Comparison of ENCODE assay signal across 35 cellular contexts in the genomic region with DNA sequence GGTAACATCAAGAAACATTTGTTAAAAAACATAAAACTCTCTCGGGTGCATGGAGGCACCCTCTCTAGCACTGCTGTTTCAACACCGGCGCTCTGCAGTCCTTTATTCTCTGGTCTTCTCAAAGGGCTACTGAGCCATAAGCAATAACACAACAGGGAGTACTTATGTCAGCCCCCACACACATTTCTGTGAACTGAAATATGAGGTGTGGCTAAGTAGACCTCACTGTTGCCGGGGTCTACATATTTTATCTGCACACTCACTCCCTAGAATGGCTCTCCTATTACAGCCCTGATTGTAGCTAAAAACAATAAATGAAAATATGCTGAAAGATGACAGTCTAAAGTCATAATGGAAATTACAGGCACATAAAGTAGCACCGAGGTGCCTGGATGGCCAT.
"Had no signal": no experiment of that assay in that cellular context is flagged by ENCODE, and none has a peak within 500 bp of the region (broad histone marks: within the 10 kb centered on the region; RNA-seq: fewer than 3 reads in every experiment).

No MANE protein-coding gene starts in this region.

- H3K27me3 Mint-ChIP-seq: activated B cell treated with CpG ODN at 0.5 μM for 24 hours; activated CD4-positive, alpha-beta memory T cell treated with anti-CD3 and anti-CD28 coated beads, Interleukin-2, amount 10 ng/mL, durations not matched to agents 7 days and 5 days; activated CD8-positive, alpha-beta memory T cell treated with anti-CD3 and anti-CD28 coated beads, Interleukin-2, amount 10 ng/mL, durations not matched to agents 7 days and 5 days; activated naive CD4-positive, alpha-beta T cell treated with anti-CD3 and anti-CD28 coated beads, Interleukin-2, amount 10 ng/mL, durations not matched to agents 7 days and 5 days; activated naive CD8-positive, alpha-beta T cell treated with anti-CD3 and anti-CD28 coated beads, Interleukin-2, amount 50 U/mL, for 24 hours had no signal

- H3K36me3 Mint-ChIP-seq: activated CD8-positive, alpha-beta memory T cell treated with anti-CD3 and anti-CD28 coated beads, Interleukin-2, amount 10 ng/mL, durations not matched to agents 7 days and 5 days; activated naive CD4-positive, alpha-beta T cell treated with anti-CD3 and anti-CD28 coated beads, Interleukin-2, amount 10 ng/mL, durations not matched to agents 7 days and 5 days; activated naive CD8-positive, alpha-beta T cell had no signal

- DNase-seq: activated B cell treated with CpG ODN at 0.5 μM for 24 hours; activated CD4-positive, alpha-beta memory T cell treated with anti-CD3 and anti-CD28 coated beads, Interleukin-2, amount 10 ng/mL, durations not matched to agents 7 days and 5 days; activated CD4-positive, alpha-beta T cell treated with anti-CD3 and anti-CD28 coated beads for 1 hour; activated CD4-positive, alpha-beta T cell treated with anti-CD3 and anti-CD28 coated beads for 48 hours; activated CD8-positive, alpha-beta memory T cell treated with anti-CD3 and anti-CD28 coated beads for 24 hours; activated CD8-positive, alpha-beta memory T cell treated with anti-CD3 and anti-CD28 coated beads, Interleukin-2, amount 10 ng/mL, durations not matched to agents 7 days and 5 days; activated CD8-positive, alpha-beta memory T cell treated with anti-CD3 and anti-CD28 coated beads, Interleukin-2, amount 50 U/mL, for 48 hours; activated effector memory CD4-positive, alpha-beta T cell treated with Interleukin-2 at 50 U/mL for 16 hours; activated naive CD4-positive, alpha-beta T cell treated with anti-CD3 and anti-CD28 coated beads, Interleukin-2, amount 10 ng/mL, durations not matched to agents 7 days and 5 days; activated naive CD8-positive, alpha-beta T cell treated with anti-CD3 and anti-CD28 coated beads, Interleukin-2, amount 50 U/mL, for 24 hours; activated T-cell treated with anti-CD3 and anti-CD28 coated beads, Interleukin-2, amount 50 U/mL, for 48 hours; anterior cingulate cortex; caudate nucleus; Karpas-422; KBM-7; MG63; NCI-H1092; NCI-H1436 treated with DMSO at 0.1 percent for 48 hours; NCI-H1694 treated with DMSO at 0.1 percent for 48 hours; NCI-H2029; NCI-H510A; NCI-H526; NCI-H748 treated with DMSO at 0.1 percent for 48 hours; NK-92 treated with Interleukin-12 subunit alpha and Interleukin-12 subunit beta, amount 100 ng/mL, for 24 hours; PC-9; SIG-M5; SW 1271; T-helper 1 cell; T-helper 2 cell; T-helper 9 cell had no signal

- H3K4me2 ChIP-seq: PC-9 had no signal

- H3K4me3 ChIP-seq: MG63, PC-9 had no signal

- H3K9me3 ChIP-seq: MG63 had no signal

- H3K27me3 ChIP-seq: MG63 had no signal

- H3K27ac ChIP-seq: PC-9, RWPE1, VCaP had no signal

- H3K4me3 Mint-ChIP-seq: activated B cell treated with CpG ODN at 0.5 μM for 24 hours; activated CD4-positive, alpha-beta memory T cell treated with anti-CD3 and anti-CD28 coated beads, Interleukin-2, amount 10 ng/mL, durations not matched to agents 7 days and 5 days; activated CD8-positive, alpha-beta memory T cell treated with anti-CD3 and anti-CD28 coated beads, Interleukin-2, amount 10 ng/mL, durations not matched to agents 7 days and 5 days; activated naive CD4-positive, alpha-beta T cell treated with anti-CD3 and anti-CD28 coated beads, Interleukin-2, amount 10 ng/mL, durations not matched to agents 7 days and 5 days; activated naive CD8-positive, alpha-beta T cell; activated naive CD8-positive, alpha-beta T cell treated with anti-CD3 and anti-CD28 coated beads, Interleukin-2, amount 50 U/mL, for 24 hours had no signal

- H3K27ac Mint-ChIP-seq: activated B cell treated with CpG ODN at 0.5 μM for 24 hours; activated CD4-positive, alpha-beta memory T cell treated with anti-CD3 and anti-CD28 coated beads, Interleukin-2, amount 10 ng/mL, durations not matched to agents 7 days and 5 days; activated CD8-positive, alpha-beta memory T cell treated with anti-CD3 and anti-CD28 coated beads, Interleukin-2, amount 10 ng/mL, durations not matched to agents 7 days and 5 days; activated naive CD4-positive, alpha-beta T cell treated with anti-CD3 and anti-CD28 coated beads, Interleukin-2, amount 10 ng/mL, durations not matched to agents 7 days and 5 days; activated naive CD8-positive, alpha-beta T cell; activated naive CD8-positive, alpha-beta T cell treated with anti-CD3 and anti-CD28 coated beads, Interleukin-2, amount 50 U/mL, for 24 hours had no signal

- H3K4me1 Mint-ChIP-seq: activated B cell treated with CpG ODN at 0.5 μM for 24 hours; activated CD4-positive, alpha-beta memory T cell treated with anti-CD3 and anti-CD28 coated beads, Interleukin-2, amount 10 ng/mL, durations not matched to agents 7 days and 5 days; activated CD8-positive, alpha-beta memory T cell treated with anti-CD3 and anti-CD28 coated beads, Interleukin-2, amount 10 ng/mL, durations not matched to agents 7 days and 5 days; activated naive CD4-positive, alpha-beta T cell treated with anti-CD3 and anti-CD28 coated beads, Interleukin-2, amount 10 ng/mL, durations not matched to agents 7 days and 5 days; activated naive CD8-positive, alpha-beta T cell treated with anti-CD3 and anti-CD28 coated beads, Interleukin-2, amount 50 U/mL, for 24 hours had no signal

- H3K9me3 Mint-ChIP-seq: activated B cell treated with CpG ODN at 0.5 μM for 24 hours; activated CD4-positive, alpha-beta memory T cell treated with anti-CD3 and anti-CD28 coated beads, Interleukin-2, amount 10 ng/mL, durations not matched to agents 7 days and 5 days; activated naive CD4-positive, alpha-beta T cell treated with anti-CD3 and anti-CD28 coated beads, Interleukin-2, amount 10 ng/mL, durations not matched to agents 7 days and 5 days; activated naive CD8-positive, alpha-beta T cell treated with anti-CD3 and anti-CD28 coated beads, Interleukin-2, amount 50 U/mL, for 24 hours had no signal

- H2AFZ ChIP-seq: PC-9 had no signal

- H3K36me3 ChIP-seq: MG63 had no signal

- ATAC-seq: activated CD8-positive, alpha-beta memory T cell treated with anti-CD3 and anti-CD28 coated beads, Interleukin-2, amount 10 ng/mL, durations not matched to agents 7 days and 5 days; activated naive CD8-positive, alpha-beta T cell treated with anti-CD3 and anti-CD28 coated beads, Interleukin-2, amount 50 U/mL, for 24 hours; Right ventricle myocardium inferior; SK-N-SH treated with all-trans-retinoic acid at 6 μM for 48 hours had no signal
